ENCODE assay signal across 14 cellular contexts in genomic region chr4:177191586-177191985, GRCh38.
"Had no signal": no experiment of that assay in that cellular context is flagged by ENCODE, and none has a peak within 500 bp of the region (broad histone marks: within the 10 kb centered on the region; RNA-seq: fewer than 3 reads in every experiment).

No MANE protein-coding gene starts in this region.

- H3K36me3 ChIP-seq: breast epithelium, neutrophil, stomach had no signal

- H3K4me3 ChIP-seq: breast epithelium, hepatocyte, stomach had no signal

- H3K4me3 Mint-ChIP-seq: activated naive CD4-positive, alpha-beta T cell treated with anti-CD3 and anti-CD28 coated beads for 36 hours; activated naive CD8-positive, alpha-beta T cell treated with anti-CD3 and anti-CD28 coated beads, Interleukin-2, amount 50 U/mL, for 24 hours; activated T-helper 17 cell treated with anti-CD3 and anti-CD28 coated beads, Interleukin-2, amount 50 U/mL, for 72 hours; mesothelial cell of epicardium had no signal

- H3K4me1 Mint-ChIP-seq: activated naive CD8-positive, alpha-beta T cell treated with anti-CD3 and anti-CD28 coated beads, Interleukin-2, amount 50 U/mL, for 24 hours; activated T-helper 17 cell treated with anti-CD3 and anti-CD28 coated beads, Interleukin-2, amount 50 U/mL, for 72 hours; mesothelial cell of epicardium had no signal

- H3K9me3 ChIP-seq: neutrophil, stomach, testis had no signal

- H3K27me3 Mint-ChIP-seq: activated naive CD8-positive, alpha-beta T cell treated with anti-CD3 and anti-CD28 coated beads, Interleukin-2, amount 50 U/mL, for 24 hours; activated T-helper 17 cell treated with anti-CD3 and anti-CD28 coated beads, Interleukin-2, amount 50 U/mL, for 72 hours had no signal

- H3K27ac Mint-ChIP-seq: activated naive CD4-positive, alpha-beta T cell treated with anti-CD3 and anti-CD28 coated beads for 36 hours; activated naive CD8-positive, alpha-beta T cell treated with anti-CD3 and anti-CD28 coated beads, Interleukin-2, amount 50 U/mL, for 24 hours; activated T-helper 17 cell treated with anti-CD3 and anti-CD28 coated beads, Interleukin-2, amount 50 U/mL, for 72 hours; mesothelial cell of epicardium had no signal

- H3K9me3 Mint-ChIP-seq: activated T-helper 17 cell treated with anti-CD3 and anti-CD28 coated beads, Interleukin-2, amount 50 U/mL, for 72 hours had no signal

- H3K79me2 ChIP-seq: hepatocyte had no signal

- DNase-seq: activated CD4-positive, CD25-positive, alpha-beta regulatory T cell treated with anti-CD3 and anti-CD28 coated beads, Interleukin-2, amount 50 U/mL, for 72 hours; activated naive CD4-positive, alpha-beta T cell treated with anti-CD3 and anti-CD28 coated beads for 36 hours; activated naive CD8-positive, alpha-beta T cell treated with anti-CD3 and anti-CD28 coated beads, Interleukin-2, amount 50 U/mL, for 24 hours; aorta; dermis blood vessel endothelial cell; stimulated activated CD4-positive, alpha-beta T cell treated with anti-CD3 and anti-CD28 coated beads, Interleukin-12 subunit alpha, Interleukin-12 subunit beta, amount 100 ng/mL, for 4 hours; stimulated activated CD4-positive, alpha-beta T cell treated with anti-CD3 and anti-CD28 coated beads, Interleukin-2, amount 100 ng/mL, for 24 hours; stomach; testis had no signal

- H3K36me3 Mint-ChIP-seq: mesothelial cell of epicardium had no signal

- H3K27me3 ChIP-seq: breast epithelium, hepatocyte, neutrophil, stomach, testis had no signal

- ATAC-seq: activated naive CD8-positive, alpha-beta T cell treated with anti-CD3 and anti-CD28 coated beads, Interleukin-2, amount 50 U/mL, for 24 hours; activated T-helper 17 cell treated with anti-CD3 and anti-CD28 coated beads, Interleukin-2, amount 50 U/mL, for 72 hours had no signal

- H2AFZ ChIP-seq: hepatocyte had no signal

- H3K27ac ChIP-seq: breast epithelium, hepatocyte, neutrophil, stomach, testis had no signal

- H3K4me1 ChIP-seq: breast epithelium, stomach, testis had no signal

- H3K4me2 ChIP-seq: hepatocyte had no signal
